Comparison of ENCODE assay signal across 20 cellular contexts in genomic region chr12:50249464-50250229, GRCh38. TPM values are rescaled to one million over a fixed set of nuclear protein-coding genes. Genes with fewer than 3 reads are reported as not detected.
DNase-seq lines count a peak whose midpoint lies in the region; ATAC-seq and TF ChIP-seq lines count a peak whose summit lies in the region.
"Had no signal": no experiment of that assay in that cellular context is flagged by ENCODE, and none has a peak within 500 bp of the region (broad histone marks: within the 10 kb centered on the region; RNA-seq: fewer than 3 reads in every experiment).

No MANE protein-coding gene starts in this region.

- no peaks in the 10 kb centered on the region for H3K27me3 ChIP-seq in PC-3 (ENCODE audit: low read length)
- no peaks in the 10 kb centered on the region for H3K27me3 ChIP-seq in duodenal mucosa (ENCODE audit: control insufficient read depth in 1 of 2, insufficient read depth in 2 of 2, low read length in 2 of 2)
- H3K27me3 ChIP-seq: BLaER1 had no signal

- H3K79me2 ChIP-seq in PC-3 (ENCODE audit: low read length): peaks cover 27% of the 10 kb centered on the region; the same call in 1 of the 2 replicates

- H3K27ac ChIP-seq in PC-3 (ENCODE audit: low read length) (peak overlapping the region; percentile 33), duodenal mucosa (ENCODE audit: low read depth, low read length) (peak overlapping the region; percentile 83)
- H3K27ac ChIP-seq: BLaER1 had no signal

- H3F3A ChIP-seq in PC-3 (ENCODE audit: low read length, unreplicated experiment): peaks cover 10% of the 10 kb centered on the region

- H3K9me3 ChIP-seq in PC-3 (ENCODE audit: low read length): no peaks in the 10 kb centered on the region
- no peaks in the 10 kb centered on the region for H3K9me3 ChIP-seq in duodenal mucosa (ENCODE audit: control insufficient read depth in 1 of 2, low read length in 2 of 2)
- H3K9me3 ChIP-seq: BLaER1 had no signal

- DNase-seq in GM10266 (ENCODE audit: extremely low spot score) (peak; percentile 25), PC-3 (peak; percentile 29), renal cortical epithelial cell (ENCODE audit: low read depth) (peak; percentile 58), osteocyte (ENCODE audit: extremely low spot score, unreplicated experiment) (no peak), posterior vena cava (ENCODE audit: low spot score) (no peak), ACHN (no peak)
- no peak for DNase-seq in effector memory CD8-positive, alpha-beta T cell
- DNase-seq: activated naive CD4-positive, alpha-beta T cell treated with anti-CD3 and anti-CD28 coated beads for 36 hours; DND-41; HFFc6; hypothalamus; NCI-H1092; occipital lobe; RPMI8226; stimulated activated CD4-positive, alpha-beta T cell treated with anti-CD3 and anti-CD28 coated beads, Interleukin-1b, Interleukin-23, amount 100 ng/mL, for 48 hours had no signal

- peak overlapping the region; percentile 32 for H3K4me2 ChIP-seq in PC-3 (ENCODE audit: low read length)
- H3K4me2 ChIP-seq: BLaER1 had no signal

- H3K9ac ChIP-seq in PC-3 (ENCODE audit: low read length) (no peak overlapping the region), duodenal mucosa (ENCODE audit: low read depth in 1 of 2, low read length in 2 of 2) (no peak overlapping the region)
- H3K9ac ChIP-seq: BLaER1 had no signal

- in situ Hi-C loops in ACHN (cut with HindIII; ENCODE audit: low pct_ligation_motif_present, low pct_unique_long_range_greater_than_20kb, low sequenced_read_pairs): no loop called here

- no TSS peak for BruUV-seq in PC-3 (replicated peaks; lab: Mats Ljungman, UMichigan)

- TF ChIP-seq CTCF in GM10266 (IDR thresholded peaks at IDR 0.05; ENCODE audit: control insufficient read depth, insufficient read depth, low read depth, missing control alignments) (no peak), PC-3 (conservative IDR thresholded peaks at IDR 0.05; ENCODE audit: low read depth, low read length) (no peak), osteocyte (IDR thresholded peaks at IDR 0.05) (no peak)

- no peaks in the 10 kb centered on the region for H4K20me1 ChIP-seq in PC-3 (ENCODE audit: low read length)
- H4K20me1 ChIP-seq: BLaER1 had no signal

- POLR2A ChIA-PET in PC-3 (lab: Charles Lee; ENCODE audit: unreplicated experiment): interaction anchor here (0.6 kb wide), 1 partner anchor 28 kb away, joined by 10 read pairs; no protein-coding TSS in a partner anchor

- no peak overlapping the region for H2AFZ ChIP-seq in PC-3 (ENCODE audit: low read length)

- peaks cover 0 to 6% of the 10 kb centered on the region in 2 donors for H3K27me3 Mint-ChIP-seq in effector memory CD8-positive, alpha-beta T cell
- no peaks in the 10 kb centered on the region for H3K27me3 Mint-ChIP-seq in osteocyte (ENCODE audit: unreplicated experiment)
- H3K27me3 Mint-ChIP-seq: central memory CD8-positive, alpha-beta T cell had no signal

- no peak overlapping the region for H3K4me3 Mint-ChIP-seq in effector memory CD8-positive, alpha-beta T cell
- H3K4me3 Mint-ChIP-seq in osteocyte (ENCODE audit: unreplicated experiment): no peak overlapping the region
- H3K4me3 Mint-ChIP-seq: activated naive CD4-positive, alpha-beta T cell treated with anti-CD3 and anti-CD28 coated beads for 36 hours; central memory CD8-positive, alpha-beta T cell; HFFc6; T-helper 1 cell treated with Interleukin-12 subunit alpha and Interleukin-12 subunit beta and Interleukin-4 antibody, amounts not matched to agents 30 μg/mL and 1 μg/mL, for 36 hours had no signal

- H3K4me3 ChIP-seq in PC-3 (ENCODE audit: low read length) (no peak overlapping the region), duodenal mucosa (ENCODE audit: low read depth in 1 of 2, low read length in 2 of 2) (no peak overlapping the region)
- H3K4me3 ChIP-seq: BLaER1, lung had no signal

- peaks cover 2% of the 10 kb centered on the region; the same call in 1 of the 2 replicates for H3K36me3 ChIP-seq in PC-3 (ENCODE audit: low read depth, low read length)
- H3K36me3 ChIP-seq in duodenal mucosa (ENCODE audit: control insufficient read depth in 1 of 2, insufficient read depth in 2 of 2, low read length in 2 of 2): peaks cover 15 to 16% of the 10 kb centered on the region in 2 donors
- H3K36me3 ChIP-seq: BLaER1 had no signal

- no peak for ATAC-seq in PC-3
- ATAC-seq in effector memory CD8-positive, alpha-beta T cell (replicated peaks): no peak

- H3K4me1 ChIP-seq in PC-3 (ENCODE audit: insufficient read depth, low read length) (peaks cover 77% of the 10 kb centered on the region), duodenal mucosa (ENCODE audit: control insufficient read depth in 1 of 2, insufficient read depth in 2 of 2, low read length in 2 of 2) (peaks cover 57 to 71% of the 10 kb centered on the region in 2 donors)

- peaks cover 1% of the 10 kb centered on the region for H3K36me3 Mint-ChIP-seq in effector memory CD8-positive, alpha-beta T cell (ENCODE audit: insufficient read depth)
- peaks cover 11% of the 10 kb centered on the region for H3K36me3 Mint-ChIP-seq in osteocyte (ENCODE audit: unreplicated experiment)

- intact Hi-C loops in PC-3 (cut with micrococcal nuclease): no loop called here
- intact Hi-C loops in posterior vena cava (cut with DNase I): no loop called here

- no peak overlapping the region for H3K27ac Mint-ChIP-seq in effector memory CD8-positive, alpha-beta T cell
- no peak overlapping the region for H3K27ac Mint-ChIP-seq in osteocyte (ENCODE audit: unreplicated experiment)
- H3K27ac Mint-ChIP-seq: activated naive CD4-positive, alpha-beta T cell treated with anti-CD3 and anti-CD28 coated beads for 36 hours; HFFc6; T-helper 1 cell treated with Interleukin-12 subunit alpha and Interleukin-12 subunit beta and Interleukin-4 antibody, amounts not matched to agents 30 μg/mL and 1 μg/mL, for 36 hours had no signal

- H3K4me1 Mint-ChIP-seq in effector memory CD8-positive, alpha-beta T cell (ENCODE audit: low read depth in 2 of 2): peaks cover 2 to 3% of the 10 kb centered on the region in 2 donors
- peaks cover 23% of the 10 kb centered on the region for H3K4me1 Mint-ChIP-seq in osteocyte (ENCODE audit: unreplicated experiment)

- CTCF ChIA-PET in PC-3 (lab: Charles Lee): interaction anchor here (0.7 kb wide), 1 partner anchor 16 kb away, joined by 3 read pairs; no protein-coding TSS in a partner anchor

- no peaks in the 10 kb centered on the region for H3K9me2 ChIP-seq in PC-3 (replicated peaks; ENCODE audit: low read length)

- no peaks in the 10 kb centered on the region for H3K9me3 Mint-ChIP-seq in effector memory CD8-positive, alpha-beta T cell
- H3K9me3 Mint-ChIP-seq in osteocyte (ENCODE audit: unreplicated experiment): no peaks in the 10 kb centered on the region
- H3K9me3 Mint-ChIP-seq: activated naive CD4-positive, alpha-beta T cell treated with anti-CD3 and anti-CD28 coated beads for 36 hours; central memory CD8-positive, alpha-beta T cell; HFFc6; T-helper 1 cell treated with Interleukin-12 subunit alpha and Interleukin-12 subunit beta and Interleukin-4 antibody, amounts not matched to agents 30 μg/mL and 1 μg/mL, for 36 hours had no signal

RNA-seq across cellular contexts. Expression of gene LIMA1, which starts 33.7 kb away (rescaled TPM):
- total RNA-seq in PC-3 (2014; rRNA removed) (45.1 and 58.2 TPM in 2 replicates), renal cortical epithelial cell (49.3 and 58.7 TPM in 2 replicates), osteocyte (96.6 and 98.5 TPM in 2 replicates), posterior vena cava (100 to 1,000 TPM in 1 of 2 donors, 10 to 100 TPM in 1; 80.2 to 103 TPM)

Comparison
In these comparisons a context has a peak if more than half of its experiments do, and no peak if none do; other contexts are left out.
1. DNase-seq: peak in GM10266 (single experiment), PC-3 (single experiment) and renal cortical epithelial cell (single experiment); none in effector memory CD8-positive, alpha-beta T cell (0 of 3), osteocyte (single experiment), posterior vena cava (single experiment) and ACHN (single experiment).